ENCODE assay signal across 7 cellular contexts in the genomic region with DNA sequence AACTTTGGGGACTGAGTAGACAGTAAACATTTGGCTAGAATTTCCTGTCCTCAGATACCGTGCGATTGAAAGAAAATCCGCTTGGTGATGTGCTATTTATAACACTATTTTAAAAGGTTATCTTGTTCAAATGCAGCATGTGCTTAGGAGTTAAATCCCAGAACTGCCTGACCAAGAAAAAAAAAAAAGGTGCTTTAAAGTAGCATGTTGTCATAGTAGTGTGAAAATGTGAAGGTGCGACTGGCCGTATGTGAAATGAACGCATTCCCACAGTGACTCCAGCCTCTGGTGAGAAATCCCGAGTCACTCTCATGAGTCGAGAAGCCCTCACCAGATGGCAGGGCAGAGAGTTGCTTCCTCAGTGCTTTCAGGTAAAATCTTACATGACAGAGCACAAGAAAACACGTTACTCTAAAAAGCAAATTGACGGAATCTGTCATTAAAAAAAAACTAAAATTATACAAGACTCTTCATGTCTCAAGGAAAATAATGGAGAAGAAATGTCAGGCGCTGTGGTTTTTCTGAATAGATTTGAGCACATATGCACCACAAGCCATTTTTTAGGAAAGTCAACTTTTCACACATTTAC. TPM values are rescaled to one million over a fixed set of nuclear protein-coding genes. Genes with fewer than 3 reads are reported as not detected.
DNase-seq lines count a peak whose midpoint lies in the region; ATAC-seq, FAIRE-seq and TF ChIP-seq lines count a peak whose summit lies in the region.

No MANE protein-coding gene starts in this region.

- H3K79me2 ChIP-seq in GM23248 (ENCODE audit: insufficient read depth), result no peaks in the 10 kb centered on the region

- no peak for ATAC-seq in GM18505 (IDR thresholded peaks at IDR 0.05; ENCODE audit: unreplicated experiment)
- ATAC-seq in GM19328 (IDR thresholded peaks at IDR 0.05; ENCODE audit: unreplicated experiment), result no peak

- peak overlapping the region; percentile 72 for H2AFZ ChIP-seq in GM23248

- no peak for TF ChIP-seq CTCF in fibroblast of mammary gland (conservative IDR thresholded peaks at IDR 0.05; ENCODE audit: control insufficient read depth, insufficient read depth, low read depth, low read length)

- H3K9me3 ChIP-seq in GM23248 (ENCODE audit: low read depth), result no peaks in the 10 kb centered on the region

- no peaks in the 10 kb centered on the region for H3K27me3 ChIP-seq in GM23248 (replicated peaks; ENCODE audit: insufficient read depth)

- no peaks in the 10 kb centered on the region for H3K9me2 ChIP-seq in GM23248 (ENCODE audit: insufficient read depth)

- H3K4me1 ChIP-seq in GM23248 (ENCODE audit: insufficient read depth), result peaks cover 43% of the 10 kb centered on the region

- H3K4me3 ChIP-seq in GM23248, result peak overlapping the region; percentile 37; the same call in 1 of the 2 replicates
- H3K4me3 ChIP-seq in fibroblast of mammary gland (ENCODE audit: control insufficient read depth, low read depth, low read length), result no peak overlapping the region

- no peak for TF ChIP-seq POLR2A in GM18505 (IDR thresholded peaks at IDR 0.05; ENCODE audit: borderline replicate concordance, extremely low read depth, insufficient read depth, insufficient read length)

- in situ Hi-C loops in GM23248 (cut with MboI), result loop anchor here (25.0 kb wide), 1 partner anchor 859 kb away; no protein-coding TSS in a partner anchor

- peak; percentile 77 for FAIRE-seq in RCC 7860 (lab: Jason Lieb, UNC)

- WGBS in GM23248 (ENCODE audit: low coverage in 1 of 2, low lambda C conversion rate in 2 of 2, missing lambda C conversion rate in 2 of 2), 2 experiments, result 39 to 40% methylated on average over 11 of the region's 11 CpGs

- DNase-seq in GM23248 (peak; percentile 88), RCC 7860 (ENCODE audit: low spot score) (peak; percentile 86), fibroblast of mammary gland (ENCODE audit: low read depth) (peak; percentile 77), renal cortical epithelial cell (ENCODE audit: low read depth) (peak; percentile 86), T-helper 9 cell (no peak)

- no peaks in the 10 kb centered on the region for H3K36me3 ChIP-seq in GM23248 (ENCODE audit: low read depth)

- H3F3A ChIP-seq in GM23248 (ENCODE audit: insufficient read depth), result peaks cover 50% of the 10 kb centered on the region

- H3K27ac ChIP-seq in GM23248, result peak overlapping the region; percentile 100

- H3K4me2 ChIP-seq in GM23248 (ENCODE audit: unreplicated experiment), result peak overlapping the region; percentile 92

- H4K20me1 ChIP-seq in GM23248 (ENCODE audit: insufficient read depth), result no peaks in the 10 kb centered on the region

- peak overlapping the region; percentile 93 for H3K9ac ChIP-seq in GM23248

RNA-seq across cellular contexts. Expression of a gene that starts 18.4 kb away (rescaled TPM):
- total RNA-seq in GM23248 (2014; rRNA removed; shearing (Covaris generic)), result 49.8 and 58.9 TPM in 2 replicates
- 264 and 279 TPM in 2 replicates for polyA plus RNA-seq in GM23248 (2016; fragmentation: Nextera tagmentation; extraction: Ambion mirVana)
- total RNA-seq in renal cortical epithelial cell, result 112 and 126 TPM in 2 replicates
